ENCODE assay signal across 9 cellular contexts in genomic region chr10:117537436-117537903, GRCh38. TPM values are rescaled to one million over a fixed set of nuclear protein-coding genes. Genes with fewer than 3 reads are reported as not detected.
A peak's percentile ranks its signal among the peaks of the same experiment; 100 is the strongest.
DNase-seq lines count a peak whose midpoint lies in the region; ATAC-seq and TF ChIP-seq lines count a peak whose summit lies in the region.
"Had no signal": no experiment of that assay in that cellular context is flagged by ENCODE, and none has a peak within 500 bp of the region (broad histone marks: within the 10 kb centered on the region; RNA-seq: fewer than 3 reads in every experiment).

No MANE protein-coding gene starts in this region.

- TF ChIP-seq CTCF in OCI-LY7 (conservative IDR thresholded peaks at IDR 0.05; ENCODE audit: low read length) (peak; percentile 56), cardiac muscle cell (IDR thresholded peaks at IDR 0.05; ENCODE audit: low read depth, low read length) (peak; percentile 59)

- H3K4me3 ChIP-seq in OCI-LY7 (ENCODE audit: low read depth, low read length, poor library complexity, severe bottlenecking) (no peak overlapping the region), cardiac muscle cell (no peak overlapping the region), skeletal muscle tissue (ENCODE audit: low read length in 3 of 3) (peak overlapping the region; percentile 51 to 60 (median 56))

- CTCF ChIA-PET in OCI-LY7 (lab: Charles Lee; ENCODE audit: unreplicated experiment), result no interaction called here

- H2AFZ ChIP-seq in OCI-LY7 (ENCODE audit: low read length), result no peak overlapping the region

- no peaks in the 10 kb centered on the region for H3K79me2 ChIP-seq in OCI-LY7 (ENCODE audit: insufficient read depth, low read depth, low read length)

- POLR2A ChIA-PET in OCI-LY7 (lab: Charles Lee), result no interaction called here

- peak overlapping the region in 1 of 3 donors; percentile 68 for H3K9ac ChIP-seq in skeletal muscle tissue (ENCODE audit: low read depth in 1 of 3, low read length in 3 of 3)

- H3K9me3 ChIP-seq in OCI-LY7 (ENCODE audit: low read length), result no peaks in the 10 kb centered on the region
- no peaks in the 10 kb centered on the region for H3K9me3 ChIP-seq in cardiac muscle cell (ENCODE audit: low read depth)
- no peaks in the 10 kb centered on the region for H3K9me3 ChIP-seq in skeletal muscle tissue (ENCODE audit: control insufficient read depth in 3 of 3, low read length in 3 of 3)

- H3K27me3 ChIP-seq in cardiac muscle cell, result peaks cover 100% of the 10 kb centered on the region
- H3K27me3 ChIP-seq in skeletal muscle tissue (ENCODE audit: control insufficient read depth in 3 of 3, insufficient read depth in 3 of 3, low read length in 3 of 3), result peaks cover 92 to 94% (median 94%) of the 10 kb centered on the region in 3 donors

- DNase-seq in NCI-H1436 (lab: John Stamatoyannopoulos, UW) (peak; percentile 25), NCI-H1436 treated with DMSO at 0.1 percent for 48 hours (lab: John Stamatoyannopoulos, UW) (no peak), OCI-LY7 (ENCODE audit: low spot score) (no peak), cardiac muscle cell (ENCODE audit: low read depth in 1 of 2, low spot score in 1 of 2) (peak; percentile 40 to 69), GM19240 (ENCODE audit: insufficient read length, low spot score) (no peak), anterior cingulate cortex (lab: John Stamatoyannopoulos, UW) (no peak)

- no peaks in the 10 kb centered on the region for H3K4me1 ChIP-seq in OCI-LY7 (ENCODE audit: insufficient read depth, low read length, poor library complexity, severe bottlenecking)
- H3K4me1 ChIP-seq in cardiac muscle cell (ENCODE audit: low read depth), result peaks cover 6% of the 10 kb centered on the region
- peaks cover 30 to 49% (median 37%) of the 10 kb centered on the region in 3 donors for H3K4me1 ChIP-seq in skeletal muscle tissue (ENCODE audit: control insufficient read depth in 3 of 3, insufficient read depth in 3 of 3, low read length in 3 of 3)

- H3K36me3 ChIP-seq in OCI-LY7 (ENCODE audit: insufficient read depth, low read length) (no peaks in the 10 kb centered on the region), cardiac muscle cell (no peaks in the 10 kb centered on the region), skeletal muscle tissue (ENCODE audit: control insufficient read depth in 3 of 3, insufficient read depth in 3 of 3, low read length in 3 of 3) (no peaks in the 10 kb centered on the region)

- no peak overlapping the region for H3K4me2 ChIP-seq in OCI-LY7 (ENCODE audit: low read length)

- no peaks in the 10 kb centered on the region for H3K9me2 ChIP-seq in OCI-LY7 (ENCODE audit: insufficient read depth, low read length)

- no peak for ATAC-seq in HG02610 (IDR thresholded peaks at IDR 0.05; ENCODE audit: unreplicated experiment)

- intact Hi-C loops in OCI-LY7 (cut with micrococcal nuclease; ENCODE audit: unreplicated experiment), result no loop called here

- no peak overlapping the region for H3K27ac ChIP-seq in OCI-LY7 (ENCODE audit: low read depth, low read length, poor library complexity, severe bottlenecking)
- H3K27ac ChIP-seq in cardiac muscle cell, result no peak overlapping the region
- H3K27ac ChIP-seq in skeletal muscle tissue (ENCODE audit: low read depth, low read length), result no peak overlapping the region

- H4K20me1 ChIP-seq in OCI-LY7 (ENCODE audit: insufficient read depth, low read length), result no peaks in the 10 kb centered on the region

- BruUV-seq in OCI-LY7 (replicated peaks; lab: Mats Ljungman, UMichigan), result no TSS peak

RNA-seq across cellular contexts. Expression of gene EMX2, which starts 5.1 kb away (rescaled TPM):
- not detected in 2 replicates for total RNA-seq in OCI-LY7 (2014; rRNA removed; shearing (Covaris generic))
- total RNA-seq in OCI-LY7 (2022), result not detected in 2 replicates
- not detected in 2 replicates for total RNA-seq in cardiac muscle cell
- not detected in 2 replicates for polyA plus RNA-seq in cardiac muscle cell
- total RNA-seq in skeletal muscle tissue, result 2.1 TPM
- total RNA-seq: T-helper 2 cell treated with Interferon-gamma antibody and Interleukin-4, amounts not matched to agents 100 ng/mL and 5 ng/mL, for 36 hours had no signal

Comparison
In these comparisons a context has a peak if more than half of its experiments do, and no peak if none do; other contexts are left out.
1. DNase-seq: peak in NCI-H1436 (single experiment) and cardiac muscle cell (2 of 2); none in NCI-H1436 treated with DMSO at 0.1 percent for 48 hours (single experiment), OCI-LY7 (single experiment), GM19240 (single experiment) and anterior cingulate cortex (0 of 58).
2. H3K4me3 ChIP-seq: peak in skeletal muscle tissue (3 of 3); none in OCI-LY7 (single experiment) and cardiac muscle cell (single experiment).